In genomic region chr4:3765271-3766206, GRCh38 we compare ENCODE assay signal across 8 cellular contexts. TPM values are rescaled to one million over a fixed set of nuclear protein-coding genes. Genes with fewer than 3 reads are reported as not detected.
DNase-seq lines count a peak whose midpoint lies in the region; ATAC-seq and TF ChIP-seq lines count a peak whose summit lies in the region.

No MANE protein-coding gene starts in this region.

- no peaks in the 10 kb centered on the region for H3K36me3 Mint-ChIP-seq in activated T-cell treated with anti-CD3 and anti-CD28 coated beads, Interleukin-2, amount 50 U/mL, for 24 hours (ENCODE audit: low read depth)

- no peak overlapping the region; the same call in 1 of the 2 replicates for H3K4me3 ChIP-seq in WERI-Rb-1 (ENCODE audit: low read depth, low read length)

- no peaks in the 10 kb centered on the region for H3K27me3 ChIP-seq in WERI-Rb-1 (ENCODE audit: insufficient read depth, low read depth, severe bottlenecking)

- 0 out of 2 replicates have a peak overlapping the region, but pooled peaks have one; percentile 13 for H3K27ac ChIP-seq in WERI-Rb-1

- ATAC-seq in Right ventricle myocardium superior (ENCODE audit: poor library complexity), result peak; percentile 74
- ATAC-seq in GM21423 (IDR thresholded peaks at IDR 0.05; ENCODE audit: unreplicated experiment), result no peak
- ATAC-seq in HG02981 (IDR thresholded peaks at IDR 0.05; ENCODE audit: unreplicated experiment), result no peak

- intact Hi-C loops in Right ventricle myocardium superior (cut with DNase I), result loop anchor here (5.0 kb wide), 1 partner anchor 112 kb away; no protein-coding TSS in a partner anchor

- no peak overlapping the region for H3K4me3 Mint-ChIP-seq in activated T-cell treated with anti-CD3 and anti-CD28 coated beads, Interleukin-2, amount 50 U/mL, for 24 hours

- H3K9me3 ChIP-seq in WERI-Rb-1 (ENCODE audit: severe bottlenecking), result no peaks in the 10 kb centered on the region

- no peaks in the 10 kb centered on the region for H3K9me3 Mint-ChIP-seq in activated T-cell treated with anti-CD3 and anti-CD28 coated beads, Interleukin-2, amount 50 U/mL, for 24 hours

- DNase-seq in activated T-cell treated with anti-CD3 and anti-CD28 coated beads, Interleukin-2, amount 50 U/mL, for 24 hours, result peak; percentile 33
- DNase-seq in activated T-cell treated with anti-CD3 and anti-CD28 coated beads for 4 hours (no peak), WERI-Rb-1 (peak; percentile 80), Right ventricle myocardium superior (no peak), retina (peak; percentile 69), SHP77 (lab: John Stamatoyannopoulos, UW) (no peak)

- TF ChIP-seq CTCF in WERI-Rb-1 (IDR thresholded peaks at IDR 0.05; ENCODE audit: low read depth, low read length), result peak; percentile 61

- no peak overlapping the region for H3K27ac Mint-ChIP-seq in activated T-cell treated with anti-CD3 and anti-CD28 coated beads, Interleukin-2, amount 50 U/mL, for 24 hours

- H3K36me3 ChIP-seq in WERI-Rb-1, result no peaks in the 10 kb centered on the region; the same call in 1 of the 2 replicates

- peaks cover 8% of the 10 kb centered on the region for H3K4me1 Mint-ChIP-seq in activated T-cell treated with anti-CD3 and anti-CD28 coated beads, Interleukin-2, amount 50 U/mL, for 24 hours (ENCODE audit: low read depth)

- peaks cover 58% of the 10 kb centered on the region for H3K27me3 Mint-ChIP-seq in activated T-cell treated with anti-CD3 and anti-CD28 coated beads, Interleukin-2, amount 50 U/mL, for 24 hours

RNA-seq across cellular contexts. Expression of gene ADRA2C, which starts 0.6 kb away (rescaled TPM):
- total RNA-seq in Right ventricle myocardium superior, result 6.2 TPM

Comparison
In these comparisons a context has a peak if more than half of its experiments do, and no peak if none do; other contexts are left out.
1. DNase-seq: peak in activated T-cell treated with anti-CD3 and anti-CD28 coated beads, Interleukin-2, amount 50 U/mL, for 24 hours (single experiment), WERI-Rb-1 (single experiment) and retina (single experiment); none in activated T-cell treated with anti-CD3 and anti-CD28 coated beads for 4 hours (single experiment), Right ventricle myocardium superior (single experiment) and SHP77 (0 of 2).